8 cellular contexts compared by ENCODE assay signal in the genomic region with DNA sequence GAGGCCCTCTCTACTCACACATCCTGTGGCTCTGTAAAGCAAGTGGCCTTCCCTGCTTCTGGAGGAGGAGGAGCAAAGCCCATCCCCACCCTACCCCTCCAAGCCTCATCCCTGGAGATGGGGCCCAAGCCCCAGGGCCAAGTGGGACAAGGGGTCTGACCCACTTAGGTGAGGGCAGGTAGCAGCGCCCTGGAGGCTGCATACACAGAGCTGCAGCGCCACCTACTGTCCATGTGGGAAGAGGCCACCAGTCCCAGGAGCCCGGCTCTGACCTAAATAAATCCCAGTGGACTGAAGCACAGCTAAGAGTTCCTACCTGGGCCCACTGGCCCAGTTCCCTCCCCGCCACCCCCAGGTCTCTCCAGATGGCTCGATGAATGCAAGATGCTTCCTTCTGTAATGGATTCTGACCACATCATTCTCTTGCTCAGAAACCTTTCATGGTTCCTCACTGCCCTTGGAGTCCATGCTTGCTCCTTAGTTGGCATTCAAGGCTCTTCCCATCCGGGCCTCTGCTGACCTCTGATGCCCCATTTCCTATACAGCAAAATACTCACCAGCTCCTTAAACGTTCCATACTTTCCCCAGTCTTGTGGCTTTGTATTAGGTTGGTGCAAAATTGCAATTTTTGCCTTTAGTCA.
DNase-seq lines count a peak whose midpoint lies in the region; ATAC-seq, FAIRE-seq and TF ChIP-seq lines count a peak whose summit lies in the region.

No MANE protein-coding gene starts in this region.

- no peak overlapping the region for H3K23ac ChIP-seq in H1 (ENCODE audit: insufficient read length)

- no peak overlapping the region for H2BK20ac ChIP-seq in H1 (ENCODE audit: low read length)

- H4K5ac ChIP-seq in H1 (ENCODE audit: insufficient read length, low read depth, low read length): no peak overlapping the region

- no peaks in the 10 kb centered on the region for H3K9me3 Mint-ChIP-seq in mesothelial cell of epicardium

- no peak overlapping the region for H3K4me3 Mint-ChIP-seq in mesothelial cell of epicardium

- POLR2A ChIA-PET in H1 (lab: Charles Lee; ENCODE audit: partially characterized antibody): interaction anchor here (0.9 to 2.3 kb wide), 4 partner anchors 76 to 550 kb away, joined by 3 to 9 read pairs (median 4); partner anchors contain the start of gene DGAT2

- no peak for TF ChIP-seq POLR2A in H1 (IDR thresholded peaks at IDR 0.05; ENCODE audit: control extremely low read depth in 1 of 2, low read depth in 2 of 2, low read length in 2 of 2)

- H3K4me1 ChIP-seq in H1 (replicated peaks in 1 of 4; ENCODE audit: control insufficient read depth in 3 of 4, insufficient read depth in 4 of 4, low read length in 3 of 4): peaks cover under 1 to 11% (median 6%) of the 10 kb centered on the region in 4 experiments

- CTCF ChIA-PET in H1 (lab: Charles Lee; ENCODE audit: partially characterized antibody): interaction anchor here (0.6 to 18.7 kb wide), 50 partner anchors 10 to 598 kb away, joined by 3 to 252 read pairs (median 4); partner anchors contain the start of gene WNT11

- no peaks in the 10 kb centered on the region for H3K9me3 ChIP-seq in H1 (ENCODE audit: insufficient read depth in 2 of 2, low read depth in 1 of 2, low read length in 1 of 2)

- H3K23me2 ChIP-seq in H1 (ENCODE audit: low read depth, low read length): peaks cover 6% of the 10 kb centered on the region; the same call in 1 of the 2 replicates

- no peak overlapping the region for H2BK12ac ChIP-seq in H1 (ENCODE audit: low read depth, low read length)

- no peak overlapping the region for H3K56ac ChIP-seq in H1 (replicated peaks; ENCODE audit: insufficient read length, low read depth, low read length)

- H3K14ac ChIP-seq in H1 (ENCODE audit: insufficient read length): no peak overlapping the region

- H3K36me3 ChIP-seq in H1 (ENCODE audit: control insufficient read depth in 2 of 4, insufficient read depth in 4 of 4, low read length in 3 of 4): no peaks in the 10 kb centered on the region

- peak; percentile 86 for FAIRE-seq in H1 (lab: Jason Lieb, UNC)

- no peak overlapping the region for H3K4me3 ChIP-seq in H1 (ENCODE audit: extremely low read depth in 1 of 4, insufficient read depth in 2 of 4, low read depth in 3 of 4, low read length in 4 of 4)

- H3K4ac ChIP-seq in H1 (replicated peaks; ENCODE audit: insufficient read length, low read depth, low read length): no peak overlapping the region

- no peak overlapping the region for H3K27ac Mint-ChIP-seq in mesothelial cell of epicardium

- H4K8ac ChIP-seq in H1 (ENCODE audit: extremely low read depth, insufficient read depth, low read length): no peak overlapping the region

- H2AK5ac ChIP-seq in H1 (ENCODE audit: low read depth, low read length): no peak overlapping the region

- peak; percentile 97 for TF ChIP-seq CTCF in GM12873 (IDR thresholded peaks at IDR 0.05; ENCODE audit: insufficient read depth, low read depth, low read length, missing control alignments)
- peak; percentile 90 to 96 (median 94) for TF ChIP-seq CTCF in H1 (IDR thresholded peaks at IDR 0.05; ENCODE audit: control extremely low read depth in 1 of 3, insufficient read depth in 1 of 3, low read depth in 1 of 3, low read length in 3 of 3)
- TF ChIP-seq CTCF in mesothelial cell of epicardium (IDR thresholded peaks at IDR 0.05; ENCODE audit: unreplicated experiment): peak; percentile 90

- H2BK5ac ChIP-seq in H1 (ENCODE audit: low read depth, low read length): no peak overlapping the region

- H3K9ac ChIP-seq in H1 (replicated peaks in 1 of 4; ENCODE audit: extremely low read depth in 1 of 4, low read depth in 3 of 4, low read length in 3 of 4): no peak overlapping the region

- no peaks in the 10 kb centered on the region for H3K79me1 ChIP-seq in H1 (ENCODE audit: low read depth, low read length)

- no peak for ATAC-seq in GM21515 (IDR thresholded peaks at IDR 0.05; ENCODE audit: unreplicated experiment)

- TF ChIP-seq EP300 in H1 (IDR thresholded peaks at IDR 0.05; ENCODE audit: borderline replicate concordance in 1 of 2, low read depth in 2 of 2, low read length in 2 of 2): no peak

- no peak overlapping the region for H3K18ac ChIP-seq in H1 (ENCODE audit: extremely low read depth, low read length)

- no peaks in the 10 kb centered on the region for H3K36me3 Mint-ChIP-seq in mesothelial cell of epicardium

- H3K79me2 ChIP-seq in H1 (ENCODE audit: control insufficient read depth in 1 of 2, insufficient read depth in 2 of 2, low read length in 2 of 2): no peaks in the 10 kb centered on the region

- no peak overlapping the region for H2AFZ ChIP-seq in H1 (ENCODE audit: low read length)

- H4K91ac ChIP-seq in H1 (replicated peaks; ENCODE audit: insufficient read length, low read length): no peak overlapping the region

- no peak overlapping the region for H3K4me2 ChIP-seq in H1 (ENCODE audit: insufficient read depth in 1 of 2, low read depth in 2 of 2, low read length in 2 of 2)

- peaks cover 9% of the 10 kb centered on the region for H3K4me1 Mint-ChIP-seq in mesothelial cell of epicardium

- TF ChIP-seq RAD21 in H1 (IDR thresholded peaks at IDR 0.05 in 1 of 2, conservative IDR thresholded peaks at IDR 0.05 in 1 of 2; ENCODE audit: low read depth in 2 of 2, low read length in 2 of 2): peak; percentile 99

- H2BK15ac ChIP-seq in H1 (ENCODE audit: low read length): no peak overlapping the region

- H3K27ac ChIP-seq in H1 (ENCODE audit: low read depth, low read length): no peak overlapping the region

- H4K20me1 ChIP-seq in H1 (replicated peaks in 1 of 2; ENCODE audit: control insufficient read depth in 1 of 2, insufficient read depth in 2 of 2, low read length in 2 of 2): peaks cover 0 to 2% of the 10 kb centered on the region in 2 experiments

- H3K27me3 Mint-ChIP-seq in mesothelial cell of epicardium (ENCODE audit: low read depth): peaks cover 43% of the 10 kb centered on the region

- peaks cover 8 to 32% (median 29%) of the 10 kb centered on the region in 4 experiments for H3K27me3 ChIP-seq in H1 (replicated peaks in 1 of 4; ENCODE audit: control insufficient read depth in 3 of 4, extremely low read depth in 1 of 4, insufficient read depth in 3 of 4, low read length in 3 of 4)

- DNase-seq in HS-5 (ENCODE audit: low read depth) (peak; percentile 28), NK-92 (lab: John Stamatoyannopoulos, UW; ENCODE audit: unreplicated experiment) (peak; percentile 28), H1 (ENCODE audit: low read depth in 1 of 2, low spot score in 2 of 2) (peak; percentile 68 to 94), mesothelial cell of epicardium (ENCODE audit: low spot score in 2 of 2, unreplicated experiment in 2 of 2) (peak; percentile 65 to 88)
- DNase-seq in activated CD8-positive, alpha-beta memory T cell treated with anti-CD3 and anti-CD28 coated beads for 1 hour (ENCODE audit: extremely low read depth in 1 of 2, low read depth in 1 of 2): peak; percentile 69 to 81
- peak; percentile 75 to 78 for DNase-seq in stimulated activated CD8-positive, alpha-beta memory T cell treated with anti-CD3 and anti-CD28 coated beads, Interleukin-2, amount 100 ng/mL, for 48 hours (ENCODE audit: low read depth in 2 of 2)

- H2BK120ac ChIP-seq in H1 (replicated peaks; ENCODE audit: low read depth, low read length): no peak overlapping the region

- WGBS in H1 (ENCODE audit: extremely low coverage in 1 of 2, insufficient coverage in 1 of 2, insufficient read length in 1 of 2, insufficient replicate concordance in 2 of 2, low coverage in 1 of 2, low lambda C conversion rate in 2 of 2, missing lambda C conversion rate in 1 of 2), 2 experiments: 14% methylated on average over 7 of the region's 7 CpGs; no CpG with 5 or more reads in 1 of the 2 experiments

TF ChIP-seq in H1, 55 proteins besides CTCF, POLR2A, EP300 and RAD21 (continues in another document):
- TF ChIP-seq GTF2F1 (IDR thresholded peaks at IDR 0.05; ENCODE audit: borderline replicate concordance, low read depth, low read length) (no peak), POLR2AphosphoS5 (IDR thresholded peaks at IDR 0.05; ENCODE audit: low read depth, low read length) (no peak)

Comparison
In these comparisons a context has a peak if more than half of its experiments do, and no peak if none do; other contexts are left out.
1. DNase-seq: peak in every context shown above with its lines; median percentile 81 in H1; 76 in mesothelial cell of epicardium; 76 in stimulated activated CD8-positive, alpha-beta memory T cell treated with anti-CD3 and anti-CD28 coated beads, Interleukin-2, amount 100 ng/mL, for 48 hours; 75 in activated CD8-positive, alpha-beta memory T cell treated with anti-CD3 and anti-CD28 coated beads for 1 hour; 28 in HS-5; 28 in NK-92.